1 cellular context compared by ENCODE assay signal in genomic region chr1:23751050-23751814, GRCh38.
A peak's percentile ranks its signal among the peaks of the same experiment; 100 is the strongest.
TF ChIP-seq lines count a peak whose summit lies in the region.

No MANE protein-coding gene starts in this region.

TF ChIP-seq in HepG2, 621 proteins besides CTCF, POLR2A, EP300 and RAD21 (continued from another document):
- TF ChIP-seq ZHX2 (IDR thresholded peaks at IDR 0.05; ENCODE audit: low read depth) = no peak
- no peak for TF ChIP-seq ZHX2 (CRISPR knock-in tag; IDR thresholded peaks at IDR 0.05; ENCODE audit: borderline replicate concordance)
- TF ChIP-seq ATF6 (CRISPR knock-in tag; conservative IDR thresholded peaks at IDR 0.05) = no peak
- TF ChIP-seq ZNF609 (CRISPR knock-in tag; IDR thresholded peaks at IDR 0.05; ENCODE audit: borderline replicate concordance) = no peak
- TF ChIP-seq ZSCAN21 (CRISPR knock-in tag; IDR thresholded peaks at IDR 0.05; ENCODE audit: borderline replicate concordance) = no peak
- peak; percentile 65 for TF ChIP-seq ZNF574 (CRISPR knock-in tag; IDR thresholded peaks at IDR 0.05)
- TF ChIP-seq ZSCAN12 (CRISPR knock-in tag; IDR thresholded peaks at IDR 0.05) = no peak
- TF ChIP-seq SIN3A (IDR thresholded peaks at IDR 0.05; ENCODE audit: borderline replicate concordance, low read depth, low read length) = no peak
- peak; percentile 34; the same call in 1 of the 2 replicates for TF ChIP-seq HNF1B (CRISPR knock-in tag; IDR thresholded peaks at IDR 0.05)
- no peak for TF ChIP-seq RNF2 (conservative IDR thresholded peaks at IDR 0.05; ENCODE audit: low read depth)
- TF ChIP-seq ZNF761 (CRISPR knock-in tag; conservative IDR thresholded peaks at IDR 0.05) = no peak
TF ChIP-seq in HepG2: peak in this region for 14.
